Comparison of ENCODE assay signal across 1 cellular context in the genomic region with DNA sequence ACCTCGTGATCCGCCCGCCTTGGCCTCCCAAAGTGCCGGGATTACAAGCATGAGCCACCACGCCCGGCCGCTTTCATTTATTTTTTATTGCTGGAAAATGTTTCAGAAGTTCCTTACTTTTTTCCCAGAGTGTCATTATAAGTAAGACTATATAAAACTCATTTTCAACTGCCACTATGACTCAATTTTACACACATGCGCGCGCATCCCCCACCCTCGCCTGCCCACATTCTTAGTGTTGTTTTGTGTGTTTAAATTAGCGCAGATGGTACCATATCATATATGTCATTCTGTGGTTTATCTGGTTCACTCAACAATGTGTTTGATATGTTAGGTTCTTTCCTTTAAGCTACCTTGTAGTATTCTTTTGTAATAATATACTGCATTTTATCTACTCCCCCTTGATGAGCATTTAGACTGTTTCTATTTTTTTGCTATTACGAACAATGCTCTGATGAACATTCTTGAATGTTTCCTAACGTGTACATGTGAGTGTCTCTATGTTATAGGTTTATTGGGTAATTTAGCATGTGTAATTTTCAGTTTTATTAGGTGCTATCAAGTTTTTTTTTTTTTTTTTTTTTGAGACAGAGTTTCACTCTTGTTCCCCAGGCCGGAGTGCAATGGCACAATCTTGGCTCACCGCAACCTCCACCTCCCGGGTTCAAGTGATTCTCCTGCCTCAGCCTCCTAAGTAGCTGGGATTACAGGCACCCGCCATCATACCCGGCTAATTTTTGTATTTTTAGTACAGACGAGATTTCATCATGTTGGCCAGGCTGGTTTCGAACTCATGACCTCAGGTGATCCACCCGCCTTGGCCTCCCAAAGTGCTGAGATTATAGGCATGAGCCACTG. TPM values are rescaled to one million over a fixed set of nuclear protein-coding genes. Genes with fewer than 3 reads are reported as not detected.
"Had no signal": no experiment of that assay in that cellular context is flagged by ENCODE, and none has a peak within 500 bp of the region (broad histone marks: within the 10 kb centered on the region; RNA-seq: fewer than 3 reads in every experiment).

No MANE protein-coding gene starts in this region.

RNA-seq across cellular contexts. Expression of a gene that starts 17.9 kb away (rescaled TPM):
- total RNA-seq: mononuclear cell had no signal
